ENCODE assay signal across 8 cellular contexts in the genomic region with DNA sequence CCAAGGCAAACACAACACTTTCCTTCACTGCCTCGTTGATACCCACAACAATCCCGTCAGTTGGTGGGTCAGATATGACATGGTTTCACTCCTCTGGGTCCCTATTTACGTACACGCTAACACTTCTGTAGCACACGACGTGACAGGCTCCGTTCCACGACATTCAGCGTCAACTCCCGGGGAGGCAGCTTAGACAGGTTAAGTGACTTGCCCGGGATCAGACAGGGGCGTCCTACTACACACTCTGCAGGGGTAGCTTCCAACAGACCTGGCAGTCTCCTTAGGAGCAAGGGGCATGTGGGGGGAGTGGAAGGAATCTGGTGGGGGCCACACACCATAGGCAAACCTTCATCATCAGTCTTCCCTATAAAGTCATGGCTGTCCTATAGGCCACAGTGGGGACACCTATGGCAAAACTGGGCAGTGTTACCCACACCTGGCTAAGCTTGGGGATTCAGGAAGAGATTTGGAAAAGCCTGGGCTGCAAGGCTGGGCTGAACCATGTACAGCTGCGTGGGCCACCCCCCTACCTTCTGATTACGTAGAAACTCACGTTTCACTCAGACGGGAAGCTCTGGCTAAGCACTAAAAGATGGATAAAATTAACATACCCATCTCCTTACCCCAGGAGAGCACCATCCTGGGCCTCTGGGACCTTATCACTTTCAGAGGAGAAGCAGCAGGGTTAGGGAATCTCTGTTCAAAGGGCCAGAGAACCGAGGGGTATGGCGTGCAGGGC. TPM values are rescaled to one million over a fixed set of nuclear protein-coding genes. Genes with fewer than 3 reads are reported as not detected.
A peak's percentile ranks its signal among the peaks of the same experiment; 100 is the strongest.
DNase-seq lines count a peak whose midpoint lies in the region; ATAC-seq and TF ChIP-seq lines count a peak whose summit lies in the region.

No MANE protein-coding gene starts in this region.

- CTCF ChIA-PET in CD8-positive, alpha-beta T cell (lab: Charles Lee) = interaction anchor here (0.9 to 5.0 kb wide), 8 partner anchors 9 to 59 kb away, joined by 3 to 72 read pairs (median 26); no protein-coding TSS in a partner anchor

- POLR2A ChIA-PET in CD8-positive, alpha-beta T cell (lab: Charles Lee) = interaction anchor here (0.6 to 4.8 kb wide), 5 partner anchors 8 to 51 kb away, joined by 3 to 69 read pairs (median 11); a partner anchor contains a TSS

- no peak for DNase-seq in CD8-positive, alpha-beta T cell
- DNase-seq in Karpas-422 (no peak), chondrocyte (ENCODE audit: low spot score) (no peak), UCSD-AML1 (lab: John Stamatoyannopoulos, UW; ENCODE audit: unreplicated experiment) (no peak)

- H3K4me2 ChIP-seq in Karpas-422 (ENCODE audit: low read depth, low read length, poor library complexity, severe bottlenecking) = peak overlapping the region; percentile 100

- no peak overlapping the region for H2AFZ ChIP-seq in Karpas-422 (ENCODE audit: low read length)

- no peaks in the 10 kb centered on the region for H3K27me3 ChIP-seq in CD8-positive, alpha-beta T cell (ENCODE audit: insufficient read depth, low read length)
- no peaks in the 10 kb centered on the region for H3K27me3 ChIP-seq in Karpas-422 (ENCODE audit: low read length)

- no peak for ATAC-seq in CD8-positive, alpha-beta T cell
- no peak for ATAC-seq in HG03565 (IDR thresholded peaks at IDR 0.05; ENCODE audit: unreplicated experiment)
- ATAC-seq in GM21576 (IDR thresholded peaks at IDR 0.05; ENCODE audit: unreplicated experiment) = no peak
- ATAC-seq in GM19452 (IDR thresholded peaks at IDR 0.05; ENCODE audit: unreplicated experiment) = no peak

- peaks cover 35% of the 10 kb centered on the region for H3K79me2 ChIP-seq in Karpas-422 (ENCODE audit: low read length)

- no peaks in the 10 kb centered on the region for H3K27me3 Mint-ChIP-seq in CD8-positive, alpha-beta T cell (ENCODE audit: low read depth)
- H3K27me3 Mint-ChIP-seq in chondrocyte (ENCODE audit: low read depth) (no peaks in the 10 kb centered on the region), nephron (ENCODE audit: low read depth) (peaks cover 4% of the 10 kb centered on the region)

- H3K9me3 Mint-ChIP-seq in CD8-positive, alpha-beta T cell = no peaks in the 10 kb centered on the region
- H3K9me3 Mint-ChIP-seq in chondrocyte (ENCODE audit: low read depth) (no peaks in the 10 kb centered on the region), nephron (no peaks in the 10 kb centered on the region)

- H3K36me3 ChIP-seq in CD8-positive, alpha-beta T cell (ENCODE audit: insufficient read depth, low read length) = no peaks in the 10 kb centered on the region
- no peaks in the 10 kb centered on the region; the same call in 1 of the 2 replicates for H3K36me3 ChIP-seq in Karpas-422 (ENCODE audit: insufficient read depth, low read length)

- TF ChIP-seq CTCF in CD8-positive, alpha-beta T cell (IDR thresholded peaks at IDR 0.05) = no peak
- TF ChIP-seq CTCF in chondrocyte (IDR thresholded peaks at IDR 0.05) (no peak), nephron (IDR thresholded peaks at IDR 0.05; ENCODE audit: unreplicated experiment in 3 of 3) (no peak)

- no peaks in the 10 kb centered on the region for H4K20me1 ChIP-seq in Karpas-422 (ENCODE audit: insufficient read depth, low read depth, low read length)

- peaks cover 30% of the 10 kb centered on the region for H3K4me1 ChIP-seq in CD8-positive, alpha-beta T cell (ENCODE audit: insufficient read depth, low read length)
- peaks cover 23% of the 10 kb centered on the region for H3K4me1 ChIP-seq in Karpas-422 (ENCODE audit: low read length)

- H3K36me3 Mint-ChIP-seq in CD8-positive, alpha-beta T cell = peaks cover 29% of the 10 kb centered on the region
- H3K36me3 Mint-ChIP-seq in chondrocyte (ENCODE audit: low read depth) (peaks cover 1% of the 10 kb centered on the region), nephron (ENCODE audit: low read depth) (peaks cover 7% of the 10 kb centered on the region)

- H3K4me3 Mint-ChIP-seq in CD8-positive, alpha-beta T cell = peak overlapping the region; percentile 90
- peak overlapping the region; percentile 83 for H3K4me3 Mint-ChIP-seq in chondrocyte (ENCODE audit: unreplicated experiment)
- peak overlapping the region; percentile 84 to 91 (median 91) for H3K4me3 Mint-ChIP-seq in nephron

- peaks cover 48% of the 10 kb centered on the region for H3K4me1 Mint-ChIP-seq in CD8-positive, alpha-beta T cell (ENCODE audit: low read depth)
- H3K4me1 Mint-ChIP-seq in chondrocyte (ENCODE audit: low read depth) (peaks cover 31% of the 10 kb centered on the region), nephron (peaks cover 23% of the 10 kb centered on the region)

- H3K9ac ChIP-seq in Karpas-422 (ENCODE audit: low read length) = peak overlapping the region; percentile 100

- no peaks in the 10 kb centered on the region for H3K9me2 ChIP-seq in Karpas-422 (replicated peaks; ENCODE audit: insufficient read depth, low read length)

- no peaks in the 10 kb centered on the region for H3K9me3 ChIP-seq in CD8-positive, alpha-beta T cell (ENCODE audit: low read length)
- no peaks in the 10 kb centered on the region for H3K9me3 ChIP-seq in Karpas-422 (ENCODE audit: low read length)

- peak overlapping the region; percentile 84 for H3K27ac ChIP-seq in CD8-positive, alpha-beta T cell (ENCODE audit: low read depth, low read length)
- H3K27ac ChIP-seq in Karpas-422 (ENCODE audit: low read length) = peak overlapping the region; percentile 89

- H3K27ac Mint-ChIP-seq in CD8-positive, alpha-beta T cell = peak overlapping the region; percentile 88
- H3K27ac Mint-ChIP-seq in chondrocyte (ENCODE audit: unreplicated experiment) (no peak overlapping the region), nephron (peak overlapping the region; percentile 37 to 80 (median 58))

- intact Hi-C loops in CD8-positive, alpha-beta T cell (cut with DNase I, micrococcal nuclease) = loop anchor here in 1 of 2 experiments (2.0 to 5.0 kb wide), 3 partner anchors 54 to 258 kb away; a partner anchor contains a TSS

- H3K4me3 ChIP-seq in CD8-positive, alpha-beta T cell (ENCODE audit: low read depth, low read length) = peak overlapping the region; percentile 76
- H3K4me3 ChIP-seq in Karpas-422 (ENCODE audit: low read length) = peak overlapping the region; percentile 89

RNA-seq across cellular contexts. Expression of a gene that starts 2.0 kb away (rescaled TPM):
- total RNA-seq in CD8-positive, alpha-beta T cell = 10 to 100 TPM in 1 of 2 experiments, 1 to 10 TPM in 1; 9.6 to 10.3 TPM
- total RNA-seq in Karpas-422 (2014; rRNA removed; shearing (Covaris generic); ENCODE audit: low replicate concordance) = 23.6 and 38.2 TPM in 2 replicates
- 9.4 to 11.9 TPM (median 9.4 TPM) in 3 replicates for total RNA-seq in chondrocyte

RNA-seq across cellular contexts. Expression of a gene that starts 11.9 kb away (rescaled TPM):
- 1 to 10 TPM; 2.6 to 3.6 TPM for total RNA-seq in CD8-positive, alpha-beta T cell
- 5.7 and 8.9 TPM in 2 replicates for total RNA-seq in Karpas-422 (2014; rRNA removed; shearing (Covaris generic); ENCODE audit: low replicate concordance)
- 10.0 to 10.8 TPM (median 10.3 TPM) in 3 replicates for total RNA-seq in chondrocyte

RNA-seq across cellular contexts. Expression of a gene that starts 25.8 kb away (rescaled TPM):
- total RNA-seq in CD8-positive, alpha-beta T cell = 100 to 1,000 TPM; 196 to 206 TPM
- total RNA-seq in Karpas-422 (2014; rRNA removed; shearing (Covaris generic); ENCODE audit: low replicate concordance) = 49.6 and 78.9 TPM in 2 replicates
- 203 to 233 TPM (median 212 TPM) in 3 replicates for total RNA-seq in chondrocyte
